In genomic region chr6:72974276-72974675, GRCh38 we compare ENCODE assay signal across 28 cellular contexts.
DNase-seq lines count a peak whose midpoint lies in the region; ATAC-seq, FAIRE-seq and TF ChIP-seq lines count a peak whose summit lies in the region.
"Had no signal": no experiment of that assay in that cellular context is flagged by ENCODE, and none has a peak within 500 bp of the region (broad histone marks: within the 10 kb centered on the region; RNA-seq: fewer than 3 reads in every experiment).

No MANE protein-coding gene starts in this region.

- peaks cover 10% of the 10 kb centered on the region for H3K4me1 ChIP-seq in HEK293 (ENCODE audit: control insufficient read depth, insufficient read depth, low read length)

- no peaks in the 10 kb centered on the region for H3K9me3 ChIP-seq in HEK293 (ENCODE audit: control insufficient read depth, insufficient read depth, low read depth, low read length)
- H3K9me3 ChIP-seq: esophagus muscularis mucosa had no signal

- peaks cover 13 to 30% of the 10 kb centered on the region in 2 donors for H3K4me1 Mint-ChIP-seq in stimulated activated naive B cell treated with anti-CD40 and anti-IgM and Interleukin-4, amounts not matched to agents 10 μg/mL and 1 μg/mL and 100 μg/mL, for 72 hours
- no peaks in the 10 kb centered on the region for H3K4me1 Mint-ChIP-seq in activated T-cell treated with anti-CD3 and anti-CD28 coated beads, Interleukin-2, amount 50 U/mL, for 4 hours (ENCODE audit: low read depth)
- H3K4me1 Mint-ChIP-seq: endodermal cell had no signal

- no peak for TF ChIP-seq CTCF in HEK293 (tag by site-specific recombination; IDR thresholded peaks at IDR 0.05)

- DNase-seq in COLO668 (lab: John Stamatoyannopoulos, UW; ENCODE audit: unreplicated experiment): peak; percentile 10
- peak; percentile 41 for DNase-seq in NCI-H2196 (lab: John Stamatoyannopoulos, UW; ENCODE audit: unreplicated experiment)
- peak; percentile 92 for DNase-seq in RPMI8226
- DNase-seq in stimulated activated naive B cell treated with anti-CD40 and anti-IgM and Interleukin-4, amounts not matched to agents 10 μg/mL and 1 μg/mL and 100 μg/mL, for 72 hours: no peak
- no peak for DNase-seq in GM12891 (ENCODE audit: insufficient read length, low spot score)
- DNase-seq in activated CD8-positive, alpha-beta memory T cell treated with anti-CD3 and anti-CD28 coated beads for 24 hours: no peak
- no peak for DNase-seq in activated T-cell treated with anti-CD3 and anti-CD28 coated beads, Interleukin-2, amount 50 U/mL, for 4 hours
- DNase-seq: activated CD4-positive, alpha-beta T cell treated with anti-CD3 and anti-CD28 coated beads, Interleukin-2, amount 10 ng/mL, durations not matched to agents 24 days and 14 days; activated CD8-positive, alpha-beta memory T cell treated with anti-CD3 and anti-CD28 coated beads, Interleukin-2, amount 10 ng/mL, durations not matched to agents 7 days and 5 days; activated naive CD4-positive, alpha-beta T cell treated with anti-CD3 and anti-CD28 coated beads, Interleukin-2, amount 50 U/mL, for 16 hours; amygdala; cortex of kidney; endodermal cell; GDM1; KBM-7; left cardiac atrium; mammary epithelial cell; NCI-H226; SK-N-SH; stimulated activated naive CD8-positive, alpha-beta T cell treated with anti-CD3 and anti-CD28 coated beads, Interleukin-15, Interleukin-2, amounts not matched to agents 100 U/mL and 50 U/mL, for 24 hours; T-helper 2 cell had no signal

- FAIRE-seq in GM12891 (lab: Jason Lieb, UNC): no peak
- FAIRE-seq: frontal cortex had no signal

- no peaks in the 10 kb centered on the region for H3K36me3 ChIP-seq in HEK293 (ENCODE audit: control insufficient read depth in 2 of 2, insufficient read depth in 1 of 2, low read length in 2 of 2)
- H3K36me3 ChIP-seq: esophagus muscularis mucosa had no signal

- no peak overlapping the region for H3K4me3 ChIP-seq in HEK293 (ENCODE audit: low read depth, low read length)
- H3K4me3 ChIP-seq: esophagus muscularis mucosa, GM23338 had no signal

- TF ChIP-seq POLR2A in GM12891 (IDR thresholded peaks at IDR 0.05; ENCODE audit: low read depth, low read length): no peak

- POLR2A ChIA-PET in HEK293 (lab: Yijun Ruan, JAX): no interaction called here

- H3K27ac ChIP-seq in HEK293 (ENCODE audit: extremely low read depth, low read depth, low read length): no peak overlapping the region
- H3K27ac ChIP-seq: VCaP had no signal

- no peak for ATAC-seq in stimulated activated naive B cell treated with anti-CD40 and anti-IgM and Interleukin-4, amounts not matched to agents 10 μg/mL and 1 μg/mL and 100 μg/mL, for 72 hours (replicated peaks)
- no peak for ATAC-seq in activated T-cell treated with anti-CD3 and anti-CD28 coated beads, Interleukin-2, amount 50 U/mL, for 4 hours
- ATAC-seq: activated CD8-positive, alpha-beta memory T cell treated with anti-CD3 and anti-CD28 coated beads, Interleukin-2, amount 10 ng/mL, durations not matched to agents 7 days and 5 days; GM23338; left cardiac atrium; sciatic nerve; stimulated activated naive CD8-positive, alpha-beta T cell treated with anti-CD3 and anti-CD28 coated beads, Interleukin-15, Interleukin-2, amounts not matched to agents 100 U/mL and 50 U/mL, for 24 hours had no signal

- CTCF ChIA-PET in HEK293 (lab: Yijun Ruan, JAX): no interaction called here

- H3K27me3 Mint-ChIP-seq in stimulated activated naive B cell treated with anti-CD40 and anti-IgM and Interleukin-4, amounts not matched to agents 10 μg/mL and 1 μg/mL and 100 μg/mL, for 72 hours: no peaks in the 10 kb centered on the region
- no peaks in the 10 kb centered on the region for H3K27me3 Mint-ChIP-seq in activated T-cell treated with anti-CD3 and anti-CD28 coated beads, Interleukin-2, amount 50 U/mL, for 4 hours (ENCODE audit: low read depth)
- H3K27me3 Mint-ChIP-seq: activated CD4-positive, alpha-beta T cell treated with anti-CD3 and anti-CD28 coated beads, Interleukin-2, amount 10 ng/mL, durations not matched to agents 24 days and 14 days; activated CD8-positive, alpha-beta memory T cell treated with anti-CD3 and anti-CD28 coated beads, Interleukin-2, amount 10 ng/mL, durations not matched to agents 7 days and 5 days had no signal

- no peak overlapping the region for H3K4me3 Mint-ChIP-seq in stimulated activated naive B cell treated with anti-CD40 and anti-IgM and Interleukin-4, amounts not matched to agents 10 μg/mL and 1 μg/mL and 100 μg/mL, for 72 hours
- no peak overlapping the region for H3K4me3 Mint-ChIP-seq in activated T-cell treated with anti-CD3 and anti-CD28 coated beads, Interleukin-2, amount 50 U/mL, for 4 hours
- H3K4me3 Mint-ChIP-seq: activated CD4-positive, alpha-beta T cell treated with anti-CD3 and anti-CD28 coated beads, Interleukin-2, amount 10 ng/mL, durations not matched to agents 24 days and 14 days; activated CD8-positive, alpha-beta memory T cell treated with anti-CD3 and anti-CD28 coated beads, Interleukin-2, amount 10 ng/mL, durations not matched to agents 7 days and 5 days; CD14-positive monocyte; endodermal cell; GM23338 had no signal

- H3K9me3 Mint-ChIP-seq in stimulated activated naive B cell treated with anti-CD40 and anti-IgM and Interleukin-4, amounts not matched to agents 10 μg/mL and 1 μg/mL and 100 μg/mL, for 72 hours: no peaks in the 10 kb centered on the region
- H3K9me3 Mint-ChIP-seq in activated T-cell treated with anti-CD3 and anti-CD28 coated beads, Interleukin-2, amount 50 U/mL, for 4 hours: no peaks in the 10 kb centered on the region

- H3K36me3 Mint-ChIP-seq in stimulated activated naive B cell treated with anti-CD40 and anti-IgM and Interleukin-4, amounts not matched to agents 10 μg/mL and 1 μg/mL and 100 μg/mL, for 72 hours: peaks cover 1 to 11% of the 10 kb centered on the region in 2 donors
- no peaks in the 10 kb centered on the region for H3K36me3 Mint-ChIP-seq in activated T-cell treated with anti-CD3 and anti-CD28 coated beads, Interleukin-2, amount 50 U/mL, for 4 hours (ENCODE audit: insufficient read depth)

- H3K27ac Mint-ChIP-seq in stimulated activated naive B cell treated with anti-CD40 and anti-IgM and Interleukin-4, amounts not matched to agents 10 μg/mL and 1 μg/mL and 100 μg/mL, for 72 hours: no peak overlapping the region
- H3K27ac Mint-ChIP-seq: activated CD4-positive, alpha-beta T cell treated with anti-CD3 and anti-CD28 coated beads, Interleukin-2, amount 10 ng/mL, durations not matched to agents 24 days and 14 days; activated CD8-positive, alpha-beta memory T cell treated with anti-CD3 and anti-CD28 coated beads, Interleukin-2, amount 10 ng/mL, durations not matched to agents 7 days and 5 days; endodermal cell; GM23338 had no signal

TF ChIP-seq in HEK293, 187 proteins besides CTCF, POLR2A, EP300 and RAD21 (continues in another document):
- TF ChIP-seq ZFP37 (tag by site-specific recombination; IDR thresholded peaks at IDR 0.05): no peak
- TF ChIP-seq PRDM6 (tag by site-specific recombination; IDR thresholded peaks at IDR 0.05): peak; percentile 4; the same call in 1 of the 2 replicates
- no peak for TF ChIP-seq ZNF416 (tag by site-specific recombination; IDR thresholded peaks at IDR 0.05)
- no peak for TF ChIP-seq ZNF776 (tag by site-specific recombination; IDR thresholded peaks at IDR 0.05; ENCODE audit: borderline replicate concordance)
- TF ChIP-seq SALL2 (tag by site-specific recombination; IDR thresholded peaks at IDR 0.05; ENCODE audit: borderline replicate concordance): no peak

TF ChIP-seq in GM12891, 5 proteins besides CTCF, POLR2A, EP300 and RAD21:
- no peak for TF ChIP-seq PAX5 (IDR thresholded peaks at IDR 0.05; ENCODE audit: insufficient read depth, low read length, severe bottlenecking)
- no peak for TF ChIP-seq SPI1 (IDR thresholded peaks at IDR 0.05; ENCODE audit: low read depth, low read length)
- no peak for TF ChIP-seq POLR2AphosphoS5 (IDR thresholded peaks at IDR 0.05; ENCODE audit: low read depth, low read length)
- TF ChIP-seq TAF1 (IDR thresholded peaks at IDR 0.05; ENCODE audit: low read depth, low read length): no peak
- TF ChIP-seq POU2F2 (IDR thresholded peaks at IDR 0.05; ENCODE audit: low read depth, low read length): no peak

Comparison
In these comparisons a context has a peak if more than half of its experiments do, and no peak if none do; other contexts are left out.
1. DNase-seq: peak in COLO668 (single experiment), NCI-H2196 (single experiment) and RPMI8226 (single experiment); none in stimulated activated naive B cell treated with anti-CD40 and anti-IgM and Interleukin-4, amounts not matched to agents 10 μg/mL and 1 μg/mL and 100 μg/mL, for 72 hours (single experiment), GM12891 (single experiment), activated CD8-positive, alpha-beta memory T cell treated with anti-CD3 and anti-CD28 coated beads for 24 hours (single experiment) and activated T-cell treated with anti-CD3 and anti-CD28 coated beads, Interleukin-2, amount 50 U/mL, for 4 hours (single experiment).